1 cellular context compared by ENCODE assay signal in the genomic region with DNA sequence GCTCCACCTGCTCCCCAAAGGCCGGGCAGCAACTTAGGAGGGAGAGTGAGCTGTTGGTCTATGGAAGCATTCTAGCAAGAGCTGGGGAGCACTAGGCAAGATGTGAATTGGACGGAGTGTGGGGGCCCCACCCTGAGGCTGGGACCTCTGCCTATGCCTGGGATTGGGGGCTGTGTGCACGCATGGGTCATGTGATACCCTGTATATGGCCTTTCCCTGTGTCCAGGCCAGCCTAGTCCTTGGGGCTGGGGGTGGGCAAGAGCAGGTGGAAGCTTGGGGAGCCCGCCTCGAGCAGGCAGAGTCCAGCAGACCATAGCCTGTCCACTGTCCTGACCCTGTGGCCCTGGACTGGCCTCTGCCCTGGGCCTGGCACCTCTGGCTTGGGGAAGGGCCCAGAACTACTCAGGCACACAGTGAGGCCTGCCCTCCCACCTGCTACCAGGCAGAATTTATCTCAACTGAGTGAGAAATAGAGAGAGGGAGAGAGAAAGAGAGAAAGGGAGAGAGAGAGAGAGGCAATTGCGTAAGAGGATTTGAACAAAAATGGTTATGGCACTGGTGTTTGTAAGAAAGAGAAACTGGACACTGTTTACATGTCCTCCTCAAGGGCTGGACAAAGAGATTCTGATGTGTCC.
TF ChIP-seq lines count a peak whose summit lies in the region.

No MANE protein-coding gene starts in this region.

TF ChIP-seq in HepG2, 621 proteins besides CTCF, POLR2A, EP300 and RAD21 (continued from another document and continues in another):
- TF ChIP-seq, protein P1, sequence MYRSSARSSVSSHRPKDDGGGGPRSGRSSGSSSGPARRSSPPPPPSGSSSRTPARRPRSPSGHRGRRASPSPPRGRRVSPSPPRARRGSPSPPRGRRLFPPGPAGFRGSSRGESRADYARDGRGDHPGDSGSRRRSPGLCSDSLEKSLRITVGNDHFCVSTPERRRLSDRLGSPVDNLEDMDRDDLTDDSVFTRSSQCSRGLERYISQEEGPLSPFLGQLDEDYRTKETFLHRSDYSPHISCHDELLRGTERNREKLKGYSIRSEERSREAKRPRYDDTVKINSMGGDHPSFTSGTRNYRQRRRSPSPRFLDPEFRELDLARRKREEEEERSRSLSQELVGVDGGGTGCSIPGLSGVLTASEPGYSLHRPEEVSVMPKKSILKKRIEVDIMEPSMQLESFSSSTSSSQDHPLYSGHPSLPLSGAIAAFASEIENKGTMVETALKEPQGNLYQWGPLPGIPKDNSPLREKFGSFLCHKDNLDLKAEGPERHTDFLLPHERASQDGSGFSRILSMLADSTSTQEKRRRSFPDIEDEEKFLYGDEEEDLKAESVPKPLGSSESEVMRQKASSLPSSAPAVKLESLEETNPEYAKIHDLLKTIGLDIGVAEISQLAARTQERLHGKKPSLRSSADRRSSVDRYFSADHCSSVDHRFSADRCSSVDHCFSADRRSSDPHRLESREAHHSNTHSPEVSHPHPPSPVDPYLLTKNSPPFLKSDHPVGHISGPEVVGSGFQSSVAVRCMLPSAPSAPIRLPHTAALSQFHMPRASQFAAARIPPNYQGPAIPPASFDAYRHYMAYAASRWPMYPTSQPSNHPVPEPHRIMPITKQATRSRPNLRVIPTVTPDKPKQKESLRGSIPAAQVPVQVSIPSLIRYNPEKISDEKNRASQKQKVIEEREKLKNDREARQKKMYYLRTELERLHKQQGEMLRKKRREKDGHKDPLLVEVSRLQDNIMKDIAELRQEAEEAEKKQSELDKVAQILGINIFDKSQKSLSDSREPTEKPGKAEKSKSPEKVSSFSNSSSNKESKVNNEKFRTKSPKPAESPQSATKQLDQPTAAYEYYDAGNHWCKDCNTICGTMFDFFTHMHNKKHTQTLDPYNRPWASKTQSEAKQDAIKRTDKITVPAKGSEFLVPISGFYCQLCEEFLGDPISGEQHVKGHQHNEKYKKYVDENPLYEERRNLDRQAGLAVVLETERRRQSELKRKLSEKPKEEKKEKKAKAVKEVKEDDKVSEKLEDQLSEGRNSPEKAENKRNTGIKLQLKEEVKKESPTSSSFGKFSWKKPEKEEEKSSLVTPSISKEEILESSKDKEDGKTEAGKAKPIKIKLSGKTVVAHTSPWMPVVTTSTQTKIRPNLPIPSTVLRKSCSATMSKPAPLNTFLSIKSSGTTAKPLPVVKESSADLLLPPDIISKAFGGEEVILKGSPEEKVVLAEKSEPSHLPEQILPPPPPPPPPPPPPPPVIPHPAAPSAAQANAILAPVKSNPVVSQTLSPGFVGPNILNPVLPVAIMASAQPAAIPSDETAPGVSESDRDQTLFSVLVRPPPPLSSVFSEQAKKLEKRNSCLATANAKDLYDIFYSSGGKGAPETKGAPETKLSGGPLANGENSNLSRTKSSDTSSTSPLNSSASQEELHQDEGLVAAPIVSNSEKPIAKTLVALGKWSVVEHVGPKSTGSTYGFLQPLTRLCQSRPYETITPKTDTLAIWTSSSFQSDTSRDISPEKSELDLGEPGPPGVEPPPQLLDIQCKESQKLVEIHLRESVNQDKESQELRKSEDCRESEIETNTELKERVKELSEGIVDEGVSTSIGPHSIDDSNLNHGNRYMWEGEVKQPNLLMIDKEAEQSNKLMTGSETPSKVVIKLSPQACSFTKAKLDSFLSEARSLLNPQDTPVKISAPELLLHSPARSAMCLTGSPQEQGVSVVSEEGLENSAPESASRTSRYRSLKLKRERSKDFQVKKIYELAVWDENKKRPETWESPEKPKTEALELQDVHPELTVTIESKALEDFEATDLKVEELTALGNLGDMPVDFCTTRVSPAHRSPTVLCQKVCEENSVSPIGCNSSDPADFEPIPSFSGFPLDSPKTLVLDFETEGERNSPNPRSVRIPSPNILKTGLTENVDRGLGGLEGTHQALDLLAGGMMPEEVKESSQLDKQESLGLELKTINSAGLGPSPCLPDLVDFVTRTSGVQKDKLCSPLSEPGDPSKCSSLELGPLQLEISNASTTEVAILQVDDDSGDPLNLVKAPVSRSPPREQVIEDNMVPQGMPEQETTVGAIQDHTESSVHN (CRISPR knock-in tag; IDR thresholded peaks at IDR 0.05) = no peak; the same call in 1 of the 2 replicates
- TF ChIP-seq KDM3A (CRISPR knock-in tag; IDR thresholded peaks at IDR 0.05; ENCODE audit: low read depth) (no peak), PBX3 (CRISPR knock-in tag; IDR thresholded peaks at IDR 0.05; ENCODE audit: borderline replicate concordance) (no peak), REPIN1 (CRISPR knock-in tag; IDR thresholded peaks at IDR 0.05; ENCODE audit: borderline replicate concordance, low read depth) (no peak), ZNF580 (CRISPR knock-in tag; IDR thresholded peaks at IDR 0.05; ENCODE audit: borderline replicate concordance, low read depth) (0 out of 2 replicates have a peak, but pooled peaks have one; percentile 58), ZMYM3 (CRISPR knock-in tag; IDR thresholded peaks at IDR 0.05) (no peak), ZMYM2 (CRISPR knock-in tag; IDR thresholded peaks at IDR 0.05) (no peak), CEBPG (CRISPR knock-in tag; IDR thresholded peaks at IDR 0.05) (peak; percentile 89), ZNF224 (CRISPR knock-in tag; IDR thresholded peaks at IDR 0.05) (no peak), POLR2AphosphoS5 (IDR thresholded peaks at IDR 0.05; ENCODE audit: low read depth, low read length) (no peak), HHEX (CRISPR knock-in tag; IDR thresholded peaks at IDR 0.05) (no peak), GABPB1 (CRISPR knock-in tag; IDR thresholded peaks at IDR 0.05) (no peak; the same call in 1 of the 2 replicates), SALL1 (CRISPR knock-in tag; IDR thresholded peaks at IDR 0.05) (0 out of 2 replicates have a peak, but pooled peaks have one; percentile 23), SIX1 (CRISPR knock-in tag; IDR thresholded peaks at IDR 0.05; ENCODE audit: borderline replicate concordance) (no peak), POLR2AphosphoS2 (IDR thresholded peaks at IDR 0.05; ENCODE audit: low read depth, low read length) (no peak), ZNF672 (CRISPR knock-in tag; IDR thresholded peaks at IDR 0.05) (no peak), ETV5 (CRISPR knock-in tag; IDR thresholded peaks at IDR 0.05; ENCODE audit: borderline replicate concordance) (0 out of 2 replicates have a peak, but pooled peaks have one; percentile 6), TRAFD1 (CRISPR knock-in tag; IDR thresholded peaks at IDR 0.05; ENCODE audit: borderline replicate concordance) (no peak), ZNF33B (CRISPR knock-in tag; IDR thresholded peaks at IDR 0.05) (0 out of 2 replicates have a peak, but pooled peaks have one; percentile 25), ZFYVE20 (CRISPR knock-in tag; IDR thresholded peaks at IDR 0.05; ENCODE audit: borderline replicate concordance, low read depth) (no peak), KLF13 (CRISPR knock-in tag; IDR thresholded peaks at IDR 0.05) (no peak), REST (IDR thresholded peaks at IDR 0.05; ENCODE audit: borderline replicate concordance in 1 of 2, low read depth in 1 of 2, low read length in 2 of 2) (no peak), HMG20A (CRISPR knock-in tag; IDR thresholded peaks at IDR 0.05; ENCODE audit: borderline replicate concordance) (no peak), NCOA1 (CRISPR knock-in tag; IDR thresholded peaks at IDR 0.05) (no peak), ZNF839 (CRISPR knock-in tag; IDR thresholded peaks at IDR 0.05; ENCODE audit: borderline replicate concordance) (no peak), ARID2 (CRISPR knock-in tag; IDR thresholded peaks at IDR 0.05; ENCODE audit: borderline replicate concordance) (no peak), ZNF589 (CRISPR knock-in tag; conservative IDR thresholded peaks at IDR 0.05) (no peak), GFI1 (CRISPR knock-in tag; IDR thresholded peaks at IDR 0.05; ENCODE audit: borderline replicate concordance) (peak; percentile 34; the same call in 1 of the 2 replicates), NFKBIZ (CRISPR knock-in tag; IDR thresholded peaks at IDR 0.05) (no peak), SP1 (IDR thresholded peaks at IDR 0.05) (no peak), SP1 (CRISPR knock-in tag; IDR thresholded peaks at IDR 0.05) (no peak), WIZ (CRISPR knock-in tag; IDR thresholded peaks at IDR 0.05) (no peak)
- TF ChIP-seq, protein P2, sequence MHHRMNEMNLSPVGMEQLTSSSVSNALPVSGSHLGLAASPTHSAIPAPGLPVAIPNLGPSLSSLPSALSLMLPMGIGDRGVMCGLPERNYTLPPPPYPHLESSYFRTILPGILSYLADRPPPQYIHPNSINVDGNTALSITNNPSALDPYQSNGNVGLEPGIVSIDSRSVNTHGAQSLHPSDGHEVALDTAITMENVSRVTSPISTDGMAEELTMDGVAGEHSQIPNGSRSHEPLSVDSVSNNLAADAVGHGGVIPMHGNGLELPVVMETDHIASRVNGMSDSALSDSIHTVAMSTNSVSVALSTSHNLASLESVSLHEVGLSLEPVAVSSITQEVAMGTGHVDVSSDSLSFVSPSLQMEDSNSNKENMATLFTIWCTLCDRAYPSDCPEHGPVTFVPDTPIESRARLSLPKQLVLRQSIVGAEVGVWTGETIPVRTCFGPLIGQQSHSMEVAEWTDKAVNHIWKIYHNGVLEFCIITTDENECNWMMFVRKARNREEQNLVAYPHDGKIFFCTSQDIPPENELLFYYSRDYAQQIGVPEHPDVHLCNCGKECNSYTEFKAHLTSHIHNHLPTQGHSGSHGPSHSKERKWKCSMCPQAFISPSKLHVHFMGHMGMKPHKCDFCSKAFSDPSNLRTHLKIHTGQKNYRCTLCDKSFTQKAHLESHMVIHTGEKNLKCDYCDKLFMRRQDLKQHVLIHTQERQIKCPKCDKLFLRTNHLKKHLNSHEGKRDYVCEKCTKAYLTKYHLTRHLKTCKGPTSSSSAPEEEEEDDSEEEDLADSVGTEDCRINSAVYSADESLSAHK (CRISPR knock-in tag; IDR thresholded peaks at IDR 0.05; ENCODE audit: borderline replicate concordance) = no peak
- TF ChIP-seq, protein P3, sequence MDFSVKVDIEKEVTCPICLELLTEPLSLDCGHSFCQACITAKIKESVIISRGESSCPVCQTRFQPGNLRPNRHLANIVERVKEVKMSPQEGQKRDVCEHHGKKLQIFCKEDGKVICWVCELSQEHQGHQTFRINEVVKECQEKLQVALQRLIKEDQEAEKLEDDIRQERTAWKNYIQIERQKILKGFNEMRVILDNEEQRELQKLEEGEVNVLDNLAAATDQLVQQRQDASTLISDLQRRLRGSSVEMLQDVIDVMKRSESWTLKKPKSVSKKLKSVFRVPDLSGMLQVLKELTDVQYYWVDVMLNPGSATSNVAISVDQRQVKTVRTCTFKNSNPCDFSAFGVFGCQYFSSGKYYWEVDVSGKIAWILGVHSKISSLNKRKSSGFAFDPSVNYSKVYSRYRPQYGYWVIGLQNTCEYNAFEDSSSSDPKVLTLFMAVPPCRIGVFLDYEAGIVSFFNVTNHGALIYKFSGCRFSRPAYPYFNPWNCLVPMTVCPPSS (IDR thresholded peaks at IDR 0.05) = no peak
- TF ChIP-seq, protein P4, sequence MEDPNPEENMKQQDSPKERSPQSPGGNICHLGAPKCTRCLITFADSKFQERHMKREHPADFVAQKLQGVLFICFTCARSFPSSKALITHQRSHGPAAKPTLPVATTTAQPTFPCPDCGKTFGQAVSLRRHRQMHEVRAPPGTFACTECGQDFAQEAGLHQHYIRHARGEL (CRISPR knock-in tag; IDR thresholded peaks at IDR 0.05) = no peak
